ENCODE assay signal across 10 cellular contexts in genomic region chr6:118708055-118708454, GRCh38. TPM values are rescaled to one million over a fixed set of nuclear protein-coding genes. Genes with fewer than 3 reads are reported as not detected.
DNase-seq lines count a peak whose midpoint lies in the region; ATAC-seq, FAIRE-seq and TF ChIP-seq lines count a peak whose summit lies in the region.
"Had no signal": no experiment of that assay in that cellular context is flagged by ENCODE, and none has a peak within 500 bp of the region (broad histone marks: within the 10 kb centered on the region; RNA-seq: fewer than 3 reads in every experiment).

No MANE protein-coding gene starts in this region.

- H3K9ac ChIP-seq in OCI-LY1 (ENCODE audit: low read length) = peak overlapping the region; percentile 6; the same call in 1 of the 2 replicates

- peaks cover 6% of the 10 kb centered on the region for H3K27me3 Mint-ChIP-seq in nephron progenitor cell (ENCODE audit: low read depth, poor library complexity)

- H3K9me3 ChIP-seq in OCI-LY1 (ENCODE audit: low read length) = no peaks in the 10 kb centered on the region

- no peaks in the 10 kb centered on the region for H3K9me2 ChIP-seq in OCI-LY1 (ENCODE audit: low read depth, low read length)

- FAIRE-seq in bronchial epithelial cell (lab: Jason Lieb, UNC) = no peak

- peak overlapping the region; percentile 99 for H3K4me2 ChIP-seq in OCI-LY1 (ENCODE audit: low read length)

- TF ChIP-seq CTCF in OCI-LY1 (IDR thresholded peaks at IDR 0.05; ENCODE audit: low read length) (no peak), bronchial epithelial cell (IDR thresholded peaks at IDR 0.05; ENCODE audit: insufficient read depth, low read length, severe bottlenecking) (no peak), nephron progenitor cell (IDR thresholded peaks at IDR 0.05) (no peak)

- H3K4me3 ChIP-seq in GM08714 (ENCODE audit: low read length) (peak overlapping the region; percentile 51; the same call in 1 of the 2 replicates), OCI-LY1 (ENCODE audit: low read depth, low read length, poor library complexity, severe bottlenecking) (peak overlapping the region; percentile 76), bronchial epithelial cell (ENCODE audit: low read depth, low read length) (no peak overlapping the region)
- H3K4me3 ChIP-seq: SK-N-MC had no signal

- peak; percentile 66 for DNase-seq in bronchial epithelial cell (ENCODE audit: low read depth)
- DNase-seq in nephron progenitor cell = no peak
- no peak for DNase-seq in activated effector memory CD4-positive, alpha-beta T cell treated with anti-CD3 and anti-CD28 coated beads, Interleukin-2, amount 50 U/mL, for 16 hours
- no peak for DNase-seq in superior temporal gyrus (ENCODE audit: extremely low spot score)
- DNase-seq: NCI-H1930 had no signal

- no peaks in the 10 kb centered on the region for H3K79me2 ChIP-seq in OCI-LY1 (ENCODE audit: insufficient read depth, low read length)

- no peak overlapping the region for H3K27ac ChIP-seq in OCI-LY1 (ENCODE audit: low read depth, low read length, poor library complexity, severe bottlenecking)
- H3K27ac ChIP-seq: SK-N-MC had no signal

- peak overlapping the region; percentile 58 for H3K27ac Mint-ChIP-seq in nephron progenitor cell

- no peaks in the 10 kb centered on the region for H3F3A ChIP-seq in OCI-LY1 (ENCODE audit: insufficient read depth, low read length)

- H3K27me3 ChIP-seq in OCI-LY1 (ENCODE audit: insufficient read depth, low read length) = no peaks in the 10 kb centered on the region
- no peaks in the 10 kb centered on the region for H3K27me3 ChIP-seq in bronchial epithelial cell (ENCODE audit: control insufficient read depth, insufficient read depth, low read length)

- H3K36me3 Mint-ChIP-seq in nephron progenitor cell (ENCODE audit: low read depth) = no peaks in the 10 kb centered on the region

- no peaks in the 10 kb centered on the region for H3K36me3 ChIP-seq in OCI-LY1 (ENCODE audit: insufficient read depth, low read length)
- H3K36me3 ChIP-seq in bronchial epithelial cell (ENCODE audit: control insufficient read depth, insufficient read depth, low read length) = no peaks in the 10 kb centered on the region

- no peak overlapping the region for H2AFZ ChIP-seq in OCI-LY1 (ENCODE audit: low read length)

- H3K4me1 ChIP-seq in OCI-LY1 (ENCODE audit: insufficient read depth, low read length, severe bottlenecking) = peaks cover 65% of the 10 kb centered on the region

- ATAC-seq in GM19467 (IDR thresholded peaks at IDR 0.05; ENCODE audit: unreplicated experiment) (no peak), HG02763 (IDR thresholded peaks at IDR 0.05; ENCODE audit: unreplicated experiment) (no peak)

- H4K20me1 ChIP-seq in OCI-LY1 (ENCODE audit: insufficient read depth, low read length) = no peaks in the 10 kb centered on the region

- H3K4me1 Mint-ChIP-seq in nephron progenitor cell = peaks cover 47% of the 10 kb centered on the region

- no peak overlapping the region for H3K4me3 Mint-ChIP-seq in nephron progenitor cell

- no peaks in the 10 kb centered on the region for H3K9me3 Mint-ChIP-seq in nephron progenitor cell

RNA-seq across cellular contexts. Expression of gene CEP85L, which starts 56.7 kb away (rescaled TPM):
- total RNA-seq in bronchial epithelial cell = 6.7 and 7.1 TPM in 2 replicates
